In genomic region chr3:184572528-184573270, GRCh38 we compare ENCODE assay signal across 35 cellular contexts. TPM values are rescaled to one million over a fixed set of nuclear protein-coding genes. Genes with fewer than 3 reads are reported as not detected.
"Had no signal": no experiment of that assay in that cellular context is flagged by ENCODE, and none has a peak within 500 bp of the region (broad histone marks: within the 10 kb centered on the region; RNA-seq: fewer than 3 reads in every experiment).

No MANE protein-coding gene starts in this region.

- H3K27ac ChIP-seq: adrenal gland, brain microvascular endothelial cell, heart left ventricle, left lung, lower lobe of right lung, parathyroid adenoma, psoas muscle, sigmoid colon, stomach, thyroid gland, WERI-Rb-1 had no signal

- H3K9me3 ChIP-seq: adrenal gland, heart left ventricle, left lung, lower lobe of right lung, psoas muscle, sigmoid colon, stomach, thyroid gland had no signal

- H3K27me3 ChIP-seq: adrenal gland, brain microvascular endothelial cell, sigmoid colon, thyroid gland had no signal

- H3K4me3 Mint-ChIP-seq: activated CD4-positive, alpha-beta memory T cell treated with anti-CD3 and anti-CD28 coated beads for 36 hours; activated CD4-positive, alpha-beta T cell treated with anti-CD3 and anti-CD28 coated beads, Interleukin-2, amount 10 ng/mL, durations not matched to agents 24 days and 14 days; activated naive CD4-positive, alpha-beta T cell treated with anti-CD3 and anti-CD28 coated beads for 36 hours; activated naive CD8-positive, alpha-beta T cell treated with anti-CD3 and anti-CD28 coated beads for 36 hours; activated T-helper 1 cell treated with anti-CD3 and anti-CD28 coated beads, Interleukin-12 subunit alpha, Interleukin-12 subunit beta, Interleukin-2, Interleukin-4 antibody, amounts not matched to agents 30 ng/mL and 10 ng/mL and 1 ng/mL, durations not matched to agents 14 hours and 24 hours and 36 hours; endodermal cell; immature natural killer cell; stimulated activated memory B cell treated with anti-CD40 and anti-IgM and Interleukin-4, amounts not matched to agents 10 μg/mL and 1 μg/mL and 100 μg/mL, for 72 hours; T-helper 1 cell treated with Interleukin-12 subunit alpha and Interleukin-12 subunit beta and Interleukin-4 antibody, amounts not matched to agents 30 μg/mL and 1 μg/mL, for 36 hours had no signal

- H3K9me3 Mint-ChIP-seq: activated CD4-positive, alpha-beta memory T cell treated with anti-CD3 and anti-CD28 coated beads for 36 hours; activated CD4-positive, alpha-beta T cell treated with anti-CD3 and anti-CD28 coated beads, Interleukin-2, amount 10 ng/mL, durations not matched to agents 24 days and 14 days; activated naive CD4-positive, alpha-beta T cell treated with anti-CD3 and anti-CD28 coated beads for 36 hours; activated naive CD8-positive, alpha-beta T cell treated with anti-CD3 and anti-CD28 coated beads for 36 hours; activated T-helper 1 cell treated with anti-CD3 and anti-CD28 coated beads, Interleukin-12 subunit alpha, Interleukin-12 subunit beta, Interleukin-2, Interleukin-4 antibody, amounts not matched to agents 30 ng/mL and 10 ng/mL and 1 ng/mL, durations not matched to agents 14 hours and 24 hours and 36 hours; endodermal cell; immature natural killer cell; stimulated activated memory B cell treated with anti-CD40 and anti-IgM and Interleukin-4, amounts not matched to agents 10 μg/mL and 1 μg/mL and 100 μg/mL, for 72 hours; T-helper 1 cell treated with Interleukin-12 subunit alpha and Interleukin-12 subunit beta and Interleukin-4 antibody, amounts not matched to agents 30 μg/mL and 1 μg/mL, for 36 hours had no signal

- H3K36me3 ChIP-seq: brain microvascular endothelial cell, thyroid gland had no signal

- DNase-seq: activated CD4-positive, alpha-beta memory T cell treated with anti-CD3 and anti-CD28 coated beads for 36 hours; activated CD4-positive, alpha-beta T cell treated with anti-CD3 and anti-CD28 coated beads, Interleukin-2, amount 10 ng/mL, durations not matched to agents 24 days and 14 days; activated CD4-positive, CD25-positive, alpha-beta regulatory T cell treated with anti-CD3 and anti-CD28 coated beads, Interleukin-2, amount 50 U/mL, for 72 hours; activated CD8-positive, alpha-beta memory T cell treated with anti-CD3 and anti-CD28 coated beads, Interleukin-2, amount 50 U/mL, for 4 hours; activated effector memory CD4-positive, alpha-beta T cell treated with anti-CD3 and anti-CD28 coated beads, Interleukin-2, amount 50 U/mL, for 16 hours; activated naive CD4-positive, alpha-beta T cell treated with anti-CD3 and anti-CD28 coated beads for 36 hours; activated naive CD8-positive, alpha-beta T cell treated with anti-CD3 and anti-CD28 coated beads for 36 hours; activated T-cell treated with anti-CD3 and anti-CD28 coated beads, Interleukin-2, amount 50 U/mL, for 1 hour; aorta; brain microvascular endothelial cell; caudate nucleus; endodermal cell; foreskin fibroblast; hypothalamus; immature natural killer cell; lower lobe of right lung; occipital lobe; sigmoid colon; small intestine; stimulated activated CD4-positive, alpha-beta T cell treated with anti-CD3 and anti-CD28 coated beads, Interleukin-4, amount 100 ng/mL, for 4 hours; stimulated activated CD8-positive, alpha-beta memory T cell treated with anti-CD3 and anti-CD28 coated beads, Interleukin-4, amount 100 ng/mL, for 48 hours; stomach; T-helper 9 cell; thyroid gland; WERI-Rb-1 had no signal

- H3K4me1 ChIP-seq: psoas muscle had no signal

- ATAC-seq: esophagus mucosa; heart left ventricle; left lung; lower lobe of right lung; psoas muscle; stimulated activated memory B cell treated with anti-CD40 and anti-IgM and Interleukin-4, amounts not matched to agents 10 μg/mL and 1 μg/mL and 100 μg/mL, for 72 hours had no signal

- H3K4me3 ChIP-seq: adrenal gland, heart left ventricle, left lung, lower lobe of right lung, psoas muscle, sigmoid colon, stomach, thyroid gland had no signal

- H3K36me3 Mint-ChIP-seq: activated CD4-positive, alpha-beta memory T cell treated with anti-CD3 and anti-CD28 coated beads for 36 hours; activated naive CD8-positive, alpha-beta T cell treated with anti-CD3 and anti-CD28 coated beads for 36 hours; immature natural killer cell; stimulated activated memory B cell treated with anti-CD40 and anti-IgM and Interleukin-4, amounts not matched to agents 10 μg/mL and 1 μg/mL and 100 μg/mL, for 72 hours had no signal

- H3K27ac Mint-ChIP-seq: activated CD4-positive, alpha-beta memory T cell treated with anti-CD3 and anti-CD28 coated beads for 36 hours; activated CD4-positive, alpha-beta T cell treated with anti-CD3 and anti-CD28 coated beads, Interleukin-2, amount 10 ng/mL, durations not matched to agents 24 days and 14 days; activated naive CD4-positive, alpha-beta T cell treated with anti-CD3 and anti-CD28 coated beads for 36 hours; activated naive CD8-positive, alpha-beta T cell treated with anti-CD3 and anti-CD28 coated beads for 36 hours; activated T-helper 1 cell treated with anti-CD3 and anti-CD28 coated beads, Interleukin-12 subunit alpha, Interleukin-12 subunit beta, Interleukin-2, Interleukin-4 antibody, amounts not matched to agents 30 ng/mL and 10 ng/mL and 1 ng/mL, durations not matched to agents 14 hours and 24 hours and 36 hours; endodermal cell; immature natural killer cell; stimulated activated memory B cell treated with anti-CD40 and anti-IgM and Interleukin-4, amounts not matched to agents 10 μg/mL and 1 μg/mL and 100 μg/mL, for 72 hours; T-helper 1 cell treated with Interleukin-12 subunit alpha and Interleukin-12 subunit beta and Interleukin-4 antibody, amounts not matched to agents 30 μg/mL and 1 μg/mL, for 36 hours had no signal

RNA-seq across cellular contexts. Expression of gene EPHB3, which starts 11.1 kb away (rescaled TPM):
- total RNA-seq: activated CD8-positive, alpha-beta memory T cell treated with anti-CD3 and anti-CD28 coated beads for 36 hours; activated naive CD4-positive, alpha-beta T cell treated with anti-CD3 and anti-CD28 coated beads for 36 hours had no signal
